In genomic region chr14:100540141-100540925, GRCh38 we compare ENCODE assay signal across 1 cellular context.
TF ChIP-seq lines count a peak whose summit lies in the region.

No MANE protein-coding gene starts in this region.

TF ChIP-seq in GM12878, 131 proteins besides CTCF, POLR2A, EP300 and RAD21 (continued from another document):
- TF ChIP-seq PRDM15 (CRISPR knock-in tag; IDR thresholded peaks at IDR 0.05): no peak
- no peak for TF ChIP-seq RFX5 (IDR thresholded peaks at IDR 0.05; ENCODE audit: low read depth, low read length)
- no peak for TF ChIP-seq ZSCAN29 (IDR thresholded peaks at IDR 0.05)
- TF ChIP-seq PAX5 (IDR thresholded peaks at IDR 0.05; ENCODE audit: borderline replicate concordance, low read depth, low read length): no peak
- TF ChIP-seq SUZ12 (IDR thresholded peaks at IDR 0.05; ENCODE audit: unreplicated experiment): no peak
- no peak for TF ChIP-seq CREB1 (IDR thresholded peaks at IDR 0.05; ENCODE audit: low read depth)
- no peak for TF ChIP-seq TCF12 (IDR thresholded peaks at IDR 0.05; ENCODE audit: low read depth, low read length)
- no peak for TF ChIP-seq MYC (IDR thresholded peaks at IDR 0.05; ENCODE audit: insufficient read depth, insufficient read length, insufficient replicate concordance, low read length, severe bottlenecking)
- no peak for TF ChIP-seq NFXL1 (IDR thresholded peaks at IDR 0.05; ENCODE audit: borderline replicate concordance)
- TF ChIP-seq POU2F2 (IDR thresholded peaks at IDR 0.05; ENCODE audit: borderline replicate concordance, low read depth, low read length): no peak
- no peak for TF ChIP-seq SMAD1 (IDR thresholded peaks at IDR 0.05; ENCODE audit: low read depth, partially characterized antibody)
- TF ChIP-seq NR2C2 (IDR thresholded peaks at IDR 0.05; ENCODE audit: borderline replicate concordance, control insufficient read depth, insufficient read length, low read depth): no peak
- no peak for TF ChIP-seq ASH2L (IDR thresholded peaks at IDR 0.05; ENCODE audit: borderline replicate concordance, low read depth)
- TF ChIP-seq STAT1 (conservative IDR thresholded peaks at IDR 0.05): no peak
- TF ChIP-seq RCOR1 (conservative IDR thresholded peaks at IDR 0.05; ENCODE audit: low read depth, low read length): no peak
